19 cellular contexts compared by ENCODE assay signal in genomic region chr4:73533515-73534422, GRCh38. TPM values are rescaled to one million over a fixed set of nuclear protein-coding genes. Genes with fewer than 3 reads are reported as not detected.
"Had no signal": no experiment of that assay in that cellular context is flagged by ENCODE, and none has a peak within 500 bp of the region (broad histone marks: within the 10 kb centered on the region; RNA-seq: fewer than 3 reads in every experiment).

No MANE protein-coding gene starts in this region.

- DNase-seq: activated CD4-positive, alpha-beta memory T cell treated with anti-CD3 and anti-CD28 coated beads, Interleukin-2, amount 10 ng/mL, durations not matched to agents 7 days and 5 days; activated CD4-positive, alpha-beta T cell treated with anti-CD3 and anti-CD28 coated beads for 1 hour; activated naive CD4-positive, alpha-beta T cell; activated T-cell treated with anti-CD3 and anti-CD28 coated beads, Interleukin-2, amount 50 U/mL, for 72 hours; central memory CD4-positive, alpha-beta T cell; endodermal cell; glutamatergic neuron; left lung; stimulated activated CD4-positive, alpha-beta T cell treated with anti-CD3 and anti-CD28 coated beads, Interleukin-4, amount 100 ng/mL, for 4 hours; stimulated activated naive CD8-positive, alpha-beta T cell treated with anti-CD3 and anti-CD28 coated beads, Interleukin-15, amount 100 ng/mL, for 72 hours; T-helper 9 cell had no signal

- H3K27me3 ChIP-seq: esophagus muscularis mucosa, left lung had no signal

- H3K27ac ChIP-seq: esophagus muscularis mucosa, left lung, thoracic aorta had no signal

- ATAC-seq: activated T-cell treated with anti-CD3 and anti-CD28 coated beads, Interleukin-2, amount 50 U/mL, for 72 hours; left lung; natural killer cell treated with Interleukin-12 subunit alpha and Interleukin-12 subunit beta and Interleukin-15 and Interleukin-18, amount 100 ng/mL, for 72 hours; stimulated activated naive CD8-positive, alpha-beta T cell treated with anti-CD3 and anti-CD28 coated beads, Interleukin-15, amount 100 ng/mL, for 72 hours had no signal

- H3K36me3 ChIP-seq: esophagus muscularis mucosa, left lung, thoracic aorta had no signal

- H3K4me3 ChIP-seq: esophagus muscularis mucosa, left lung, thoracic aorta had no signal

- H3K9me3 ChIP-seq: esophagus muscularis mucosa, left lung, thoracic aorta had no signal

- H3K4me1 ChIP-seq: esophagus muscularis mucosa, left lung had no signal

RNA-seq across cellular contexts. Expression of gene AFM, which starts 52.2 kb away (rescaled TPM):
- total RNA-seq: activated CD4-positive, alpha-beta memory T cell treated with anti-CD3 and anti-CD28 coated beads, Interleukin-2, amount 10 ng/mL, durations not matched to agents 7 days and 5 days; activated T-cell treated with anti-CD3 and anti-CD28 coated beads, Interleukin-2, amount 50 U/mL, for 72 hours; endodermal cell; esophagus muscularis mucosa; fibroblast of villous mesenchyme; left lung; natural killer cell treated with Interleukin-12 subunit alpha and Interleukin-12 subunit beta and Interleukin-15 and Interleukin-18, amount 100 ng/mL, for 72 hours; omental fat pad; pulmonary artery endothelial cell; skeletal muscle tissue; thoracic aorta; urinary bladder had no signal
